ENCODE assay signal across 8 cellular contexts in the genomic region with DNA sequence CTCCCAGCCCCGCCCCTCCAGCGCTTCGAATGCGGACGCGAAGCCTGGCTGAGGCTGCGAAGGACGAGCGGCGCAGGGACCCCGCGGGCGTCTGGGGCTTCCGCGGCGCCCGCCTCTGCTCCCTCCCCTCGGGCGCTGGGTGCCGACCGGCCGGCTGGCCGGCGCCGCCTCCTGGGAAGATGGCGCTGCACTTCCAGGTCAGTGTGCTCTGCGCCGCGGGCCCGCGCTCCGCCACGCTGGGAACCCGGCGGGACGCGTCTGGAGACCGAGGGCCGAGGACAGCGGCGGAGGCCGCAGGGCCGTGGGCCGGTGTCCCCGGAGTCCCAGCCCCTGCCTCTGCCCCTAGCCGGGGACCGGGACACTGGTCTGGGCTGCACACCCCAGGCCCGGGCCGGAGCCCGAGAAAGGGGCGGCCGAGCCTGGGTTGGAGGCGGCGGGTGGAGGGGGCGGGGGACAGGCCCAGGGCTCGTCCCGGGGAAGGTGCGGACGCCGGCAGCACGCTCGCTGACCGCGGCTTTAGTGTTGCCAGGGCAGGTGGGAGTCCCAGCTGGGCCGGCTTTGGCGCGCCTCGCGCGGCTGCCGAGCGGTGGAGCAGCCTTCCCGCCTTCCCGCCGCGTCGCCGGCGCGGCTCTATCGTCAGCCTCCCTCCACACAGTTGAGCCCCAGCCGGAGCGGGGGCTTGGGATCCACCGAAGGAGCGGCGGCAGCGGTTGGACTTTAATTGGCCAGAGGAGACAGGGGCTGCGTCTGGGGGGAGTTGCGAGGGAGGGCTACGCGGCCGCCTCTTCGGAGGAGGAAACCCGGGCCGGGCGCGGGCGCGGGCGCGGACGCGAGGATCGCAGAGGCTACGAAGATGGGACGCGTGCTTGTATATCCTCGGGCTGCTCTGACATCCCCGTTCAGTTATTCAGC. TPM values are rescaled to one million over a fixed set of nuclear protein-coding genes. Genes with fewer than 3 reads are reported as not detected.
DNase-seq lines count a peak whose midpoint lies in the region; ATAC-seq and TF ChIP-seq lines count a peak whose summit lies in the region.

A gene (plus strand): TSS at position 164 of the 912 bp plus-strand sequence.

- H3K4me1 ChIP-seq in breast epithelium (no peaks in the 10 kb centered on the region), sigmoid colon (peaks cover 0 to 17% (median 7%) of the 10 kb centered on the region in 4 donors)

- ATAC-seq in HG03159 (IDR thresholded peaks at IDR 0.05; ENCODE audit: unreplicated experiment): no peak
- no peak for ATAC-seq in GM19455 (IDR thresholded peaks at IDR 0.05; ENCODE audit: unreplicated experiment)

- WGBS in sigmoid colon, 2 donors: 2 to 4% methylated on average over 109 of the region's 109 CpGs

- H3K4me3 ChIP-seq in breast epithelium: peak within 1 kb of the TSS; percentile 61 to 73 (median 71)
- peak within 1 kb of the TSS; percentile 93 for H3K4me3 ChIP-seq in iPS-18c (ENCODE audit: insufficient read depth, low read depth, low read length)
- H3K4me3 ChIP-seq in sigmoid colon: peak within 1 kb of the TSS; percentile 53 to 85 (median 70)

- H3K9me3 ChIP-seq in breast epithelium: peaks cover 19 to 29% of the 10 kb centered on the region in 2 donors
- no peaks in the 10 kb centered on the region for H3K9me3 ChIP-seq in iPS-18c (ENCODE audit: control insufficient read depth, insufficient read depth, low read length)
- H3K9me3 ChIP-seq in sigmoid colon: peaks cover 0 to 10% (median 9%) of the 10 kb centered on the region in 4 donors

- TF ChIP-seq EP300 in sigmoid colon (IDR thresholded peaks at IDR 0.05): no peak

- H3K36me3 ChIP-seq in breast epithelium: no peaks in the 10 kb centered on the region
- H3K36me3 ChIP-seq in sigmoid colon: no peaks in the 10 kb centered on the region

- intact Hi-C loops in breast epithelium (cut with DNase I; ENCODE audit: low total_unique reads): no loop called here
- intact Hi-C loops in sigmoid colon (cut with DNase I): no loop called here

- H3K27me3 ChIP-seq in breast epithelium (no peaks in the 10 kb centered on the region), sigmoid colon (no peaks in the 10 kb centered on the region)

- TF ChIP-seq POLR2A in breast epithelium (IDR thresholded peaks at IDR 0.05) (no peak), sigmoid colon (IDR thresholded peaks at IDR 0.05) (no peak)

- H3K27ac ChIP-seq in breast epithelium (peak within 1 kb of the TSS; percentile 8 to 21), sigmoid colon (peak within 1 kb of the TSS; percentile 40 to 71 (median 67))

- peak; percentile 43 to 82 (median 78) for DNase-seq in NCI-H1417 (lab: John Stamatoyannopoulos, UW)
- no peak for DNase-seq in NCI-H1417 treated with DMSO at 0.1 percent for 48 hours (lab: John Stamatoyannopoulos, UW)
- peak; percentile 77 for DNase-seq in NCI-H345 (lab: John Stamatoyannopoulos, UW)
- no peak for DNase-seq in breast epithelium (ENCODE audit: low spot score in 2 of 2)
- DNase-seq in sigmoid colon: peak; percentile 63

- TF ChIP-seq CTCF in breast epithelium (IDR thresholded peaks at IDR 0.05): no peak
- peak in 1 of 4 experiments; percentile 11 for TF ChIP-seq CTCF in sigmoid colon (IDR thresholded peaks at IDR 0.05)

RNA-seq across cellular contexts. Expression of the gene that starts here (rescaled TPM):
- 10 to 100 TPM in 2 of 3 donors, 1 to 10 TPM in 1; 6.9 to 28.4 (median 13.4) TPM for total RNA-seq in breast epithelium
- total RNA-seq in sigmoid colon: 10 to 100 TPM; 11.4 to 25.8 (median 18.1) TPM
- 1 to 10 TPM in 2 of 3 donors, under 1 TPM in 1; 0.23 to 1.8 (median 1.2) TPM for polyA plus RNA-seq in sigmoid colon

Comparison
In these comparisons a context has a peak if more than half of its experiments do, and no peak if none do; other contexts are left out.
1. DNase-seq: peak in NCI-H1417 (3 of 3), NCI-H345 (single experiment) and sigmoid colon (single experiment); none in NCI-H1417 treated with DMSO at 0.1 percent for 48 hours (single experiment) and breast epithelium (0 of 2).
2. Peak in every context shown above with its lines, with median percentiles within 50 percentile points of each other: H3K4me3 ChIP-seq.